ENCODE assay signal across 1 cellular context in the genomic region with DNA sequence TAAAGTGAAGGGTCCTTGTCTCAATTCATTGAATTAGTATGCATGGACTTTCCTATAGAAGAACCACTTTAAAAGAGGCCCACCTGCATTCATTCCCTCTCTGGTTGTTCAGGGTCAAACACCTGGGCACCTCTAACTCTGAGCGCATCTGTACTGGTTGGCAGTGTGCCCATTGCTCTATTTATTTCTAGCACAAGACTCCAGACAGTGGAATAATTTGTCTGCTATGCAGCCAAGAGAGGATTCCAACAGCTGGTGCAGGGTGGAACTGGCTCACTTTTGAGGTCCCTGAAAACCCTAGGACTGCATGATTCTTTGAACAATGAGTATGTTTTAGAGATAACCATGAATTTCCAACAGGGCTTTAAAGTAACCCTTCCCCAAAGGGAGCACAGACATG.
TF ChIP-seq lines count a peak whose summit lies in the region.

No MANE protein-coding gene starts in this region.

TF ChIP-seq in SK-N-SH treated with all-trans-retinoic acid at 6 μM for 48 hours, 23 proteins besides CTCF, POLR2A, EP300 and RAD21 (continued from another document):
- TF ChIP-seq, protein P1, sequence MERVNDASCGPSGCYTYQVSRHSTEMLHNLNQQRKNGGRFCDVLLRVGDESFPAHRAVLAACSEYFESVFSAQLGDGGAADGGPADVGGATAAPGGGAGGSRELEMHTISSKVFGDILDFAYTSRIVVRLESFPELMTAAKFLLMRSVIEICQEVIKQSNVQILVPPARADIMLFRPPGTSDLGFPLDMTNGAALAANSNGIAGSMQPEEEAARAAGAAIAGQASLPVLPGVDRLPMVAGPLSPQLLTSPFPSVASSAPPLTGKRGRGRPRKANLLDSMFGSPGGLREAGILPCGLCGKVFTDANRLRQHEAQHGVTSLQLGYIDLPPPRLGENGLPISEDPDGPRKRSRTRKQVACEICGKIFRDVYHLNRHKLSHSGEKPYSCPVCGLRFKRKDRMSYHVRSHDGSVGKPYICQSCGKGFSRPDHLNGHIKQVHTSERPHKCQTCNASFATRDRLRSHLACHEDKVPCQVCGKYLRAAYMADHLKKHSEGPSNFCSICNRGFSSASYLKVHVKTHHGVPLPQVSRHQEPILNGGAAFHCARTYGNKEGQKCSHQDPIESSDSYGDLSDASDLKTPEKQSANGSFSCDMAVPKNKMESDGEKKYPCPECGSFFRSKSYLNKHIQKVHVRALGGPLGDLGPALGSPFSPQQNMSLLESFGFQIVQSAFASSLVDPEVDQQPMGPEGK (CRISPR knock-in tag; IDR thresholded peaks at IDR 0.05; ENCODE audit: borderline replicate concordance): no peak
